In genomic region chr1:150486966-150487762, GRCh38 we compare ENCODE assay signal across 8 cellular contexts. TPM values are rescaled to one million over a fixed set of nuclear protein-coding genes. Genes with fewer than 3 reads are reported as not detected.
A peak's percentile ranks its signal among the peaks of the same experiment; 100 is the strongest.
DNase-seq lines count a peak whose midpoint lies in the region; ATAC-seq, FAIRE-seq and TF ChIP-seq lines count a peak whose summit lies in the region.

A gene with protein sequence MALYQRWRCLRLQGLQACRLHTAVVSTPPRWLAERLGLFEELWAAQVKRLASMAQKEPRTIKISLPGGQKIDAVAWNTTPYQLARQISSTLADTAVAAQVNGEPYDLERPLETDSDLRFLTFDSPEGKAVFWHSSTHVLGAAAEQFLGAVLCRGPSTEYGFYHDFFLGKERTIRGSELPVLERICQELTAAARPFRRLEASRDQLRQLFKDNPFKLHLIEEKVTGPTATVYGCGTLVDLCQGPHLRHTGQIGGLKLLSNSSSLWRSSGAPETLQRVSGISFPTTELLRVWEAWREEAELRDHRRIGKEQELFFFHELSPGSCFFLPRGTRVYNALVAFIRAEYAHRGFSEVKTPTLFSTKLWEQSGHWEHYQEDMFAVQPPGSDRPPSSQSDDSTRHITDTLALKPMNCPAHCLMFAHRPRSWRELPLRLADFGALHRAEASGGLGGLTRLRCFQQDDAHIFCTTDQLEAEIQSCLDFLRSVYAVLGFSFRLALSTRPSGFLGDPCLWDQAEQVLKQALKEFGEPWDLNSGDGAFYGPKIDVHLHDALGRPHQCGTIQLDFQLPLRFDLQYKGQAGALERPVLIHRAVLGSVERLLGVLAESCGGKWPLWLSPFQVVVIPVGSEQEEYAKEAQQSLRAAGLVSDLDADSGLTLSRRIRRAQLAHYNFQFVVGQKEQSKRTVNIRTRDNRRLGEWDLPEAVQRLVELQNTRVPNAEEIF (plus strand): TSS chr1:150487419. CDS start chr1:150487451, 32 bp downstream.

- DNase-seq in D721Med (ENCODE audit: insufficient read length, low spot score) (peak; percentile 94), HuH-7 (ENCODE audit: low spot score) (peak; percentile 85), epithelial cell of esophagus (ENCODE audit: low read depth) (peak; percentile 98)
- peak; percentile 92 for DNase-seq in activated CD8-positive, alpha-beta memory T cell treated with anti-CD3 and anti-CD28 coated beads, Interleukin-2, amount 50 U/mL, for 48 hours
- DNase-seq in stimulated activated CD8-positive, alpha-beta memory T cell treated with anti-CD3 and anti-CD28 coated beads, Interleukin-4, amount 100 ng/mL, for 1 hour (ENCODE audit: low read depth in 2 of 2, low spot score in 1 of 2): peak; percentile 72 to 86

- H3K27me3 ChIP-seq in OCI-LY3 (ENCODE audit: low read depth, low read length) (no peaks in the 10 kb centered on the region), mononuclear cell (ENCODE audit: insufficient read depth, low read length) (no peaks in the 10 kb centered on the region)

- peak within 1 kb of the TSS; percentile 54 for H3K27ac ChIP-seq in OCI-LY3 (ENCODE audit: low read length)

- peaks cover 14% of the 10 kb centered on the region for H3K79me2 ChIP-seq in OCI-LY3 (ENCODE audit: low read length)

- H4K20me1 ChIP-seq in OCI-LY3 (ENCODE audit: insufficient read depth, low read length): no peaks in the 10 kb centered on the region

- H3K4me1 ChIP-seq in OCI-LY3 (ENCODE audit: low read length): peaks cover 7% of the 10 kb centered on the region
- peaks cover 9% of the 10 kb centered on the region for H3K4me1 ChIP-seq in mononuclear cell (ENCODE audit: insufficient read depth, low read length)

- peak within 1 kb of the TSS; percentile 96 for H2AFZ ChIP-seq in OCI-LY3 (ENCODE audit: low read depth, low read length)

- TF ChIP-seq CTCF in D721Med (IDR thresholded peaks at IDR 0.05; ENCODE audit: insufficient read depth, missing control alignments) (no peak), OCI-LY3 (IDR thresholded peaks at IDR 0.05; ENCODE audit: low read depth, low read length) (no peak), epithelial cell of esophagus (IDR thresholded peaks at IDR 0.05; ENCODE audit: insufficient read depth, low read depth, low read length, missing control alignments) (peak; percentile 44)

- peaks cover 16% of the 10 kb centered on the region for H3K36me3 ChIP-seq in OCI-LY3 (replicated peaks; ENCODE audit: low read depth, low read length)

- peak; percentile 98 for ATAC-seq in GM21515 (IDR thresholded peaks at IDR 0.05; ENCODE audit: unreplicated experiment)

- H3K9me3 ChIP-seq in OCI-LY3 (ENCODE audit: insufficient read depth, low read length) (no peaks in the 10 kb centered on the region), mononuclear cell (ENCODE audit: low read depth, low read length) (no peaks in the 10 kb centered on the region)

- FAIRE-seq in D721Med (lab: Jason Lieb, UNC): peak; percentile 94

- H3K9ac ChIP-seq in OCI-LY3 (ENCODE audit: low read length): peak within 1 kb of the TSS; percentile 86

- H3K4me3 ChIP-seq in OCI-LY3 (ENCODE audit: low read length): peak within 1 kb of the TSS; percentile 87
- peak within 1 kb of the TSS; percentile 86 for H3K4me3 ChIP-seq in epithelial cell of esophagus (ENCODE audit: low read length)
- H3K4me3 ChIP-seq in mononuclear cell (ENCODE audit: low read length): peak within 1 kb of the TSS; percentile 86

- H3K4me2 ChIP-seq in OCI-LY3 (ENCODE audit: low read length): peak within 1 kb of the TSS; percentile 96

RNA-seq across cellular contexts. Expression of the gene that starts here (rescaled TPM):
- total RNA-seq in mononuclear cell: 10.2 TPM

Comparison
In these comparisons a context has a peak if more than half of its experiments do, and no peak if none do; other contexts are left out.
1. Peak in every context shown above with its lines: DNase-seq, ATAC-seq, H3K4me3 ChIP-seq and H3K27ac ChIP-seq.